In the genomic region with DNA sequence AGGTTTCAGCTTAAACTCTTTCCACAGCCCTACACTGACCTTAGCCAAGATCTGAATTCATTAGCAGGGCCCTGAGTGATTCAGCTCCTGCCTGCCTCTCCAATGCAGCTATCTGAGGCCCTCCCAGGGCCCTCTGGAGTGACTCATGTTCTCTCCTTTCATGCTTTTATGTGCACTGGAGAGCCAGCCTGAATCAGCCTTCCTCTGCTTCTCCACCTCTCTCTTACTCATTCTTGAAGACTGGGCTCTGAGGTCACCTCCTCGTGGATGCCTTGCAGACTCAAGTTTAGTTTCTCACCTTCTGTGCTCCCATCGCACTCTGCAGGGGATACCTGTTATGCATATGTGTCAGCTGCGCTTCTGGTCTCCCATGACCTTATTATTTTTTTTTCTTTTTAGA, we compare ENCODE assay signal across 7 cellular contexts. TPM values are rescaled to one million over a fixed set of nuclear protein-coding genes. Genes with fewer than 3 reads are reported as not detected.
DNase-seq lines count a peak whose midpoint lies in the region; ATAC-seq lines count a peak whose summit lies in the region.

No MANE protein-coding gene starts in this region.

- DNase-seq in HT-29 (ENCODE audit: low spot score): peak; percentile 78
- peak; percentile 28 to 37 for DNase-seq in activated CD4-positive, alpha-beta T cell treated with anti-CD3 and anti-CD28 coated beads, Interleukin-2, amount 50 U/mL, for 4 hours
- peak; percentile 96 for DNase-seq in fibroblast of peridontal ligament (ENCODE audit: extremely low read depth)
- DNase-seq in stimulated activated CD8-positive, alpha-beta memory T cell treated with anti-CD3 and anti-CD28 coated beads, Interleukin-15, amount 100 ng/mL, for 48 hours (ENCODE audit: low read depth in 2 of 2): peak; percentile 53 to 73
- no peak for DNase-seq in NCI-H1048 (lab: John Stamatoyannopoulos, UW)
- no peak for DNase-seq in putamen (ENCODE audit: low spot score)

- ATAC-seq in HG02798 (IDR thresholded peaks at IDR 0.05; ENCODE audit: poor library complexity, unreplicated experiment): no peak

RNA-seq across cellular contexts. Expression of gene OCIAD2, which starts 3.1 kb away (rescaled TPM):
- 204 TPM in 2 replicates for total RNA-seq in HT-29 (2014; rRNA removed; shearing (Covaris generic))

Comparison
In these comparisons a context has a peak if more than half of its experiments do, and no peak if none do; other contexts are left out.
1. DNase-seq: peak in HT-29 (single experiment), activated CD4-positive, alpha-beta T cell treated with anti-CD3 and anti-CD28 coated beads, Interleukin-2, amount 50 U/mL, for 4 hours (2 of 2), fibroblast of peridontal ligament (single experiment) and stimulated activated CD8-positive, alpha-beta memory T cell treated with anti-CD3 and anti-CD28 coated beads, Interleukin-15, amount 100 ng/mL, for 48 hours (2 of 2); none in NCI-H1048 (single experiment) and putamen (single experiment).